8 cellular contexts compared by ENCODE assay signal in genomic region chr18:2847341-2848144, GRCh38. TPM values are rescaled to one million over a fixed set of nuclear protein-coding genes. Genes with fewer than 3 reads are reported as not detected.
DNase-seq lines count a peak whose midpoint lies in the region; ATAC-seq and TF ChIP-seq lines count a peak whose summit lies in the region.

No MANE protein-coding gene starts in this region.

- H3K9me3 ChIP-seq in CD8-positive, alpha-beta memory T cell (ENCODE audit: low read length), result no peaks in the 10 kb centered on the region
- no peaks in the 10 kb centered on the region for H3K9me3 ChIP-seq in neural progenitor cell (ENCODE audit: low read depth)

- DNase-seq in CD8-positive, alpha-beta memory T cell, result peak in 1 of 5 donors; percentile 9
- DNase-seq in HEK293T (ENCODE audit: extremely low spot score) (peak; percentile 26), fibroblast of mammary gland (ENCODE audit: low read depth) (peak; percentile 39), neural progenitor cell (ENCODE audit: low spot score) (peak; percentile 73), NCI-H1092 treated with DMSO at 0.1 percent for 48 hours (lab: John Stamatoyannopoulos, UW) (no peak)
- DNase-seq in activated CD4-positive, alpha-beta memory T cell treated with anti-CD3 and anti-CD28 coated beads, Interleukin-2, amount 10 ng/mL, durations not matched to agents 7 days and 5 days, result peak; percentile 28

- H3K4me3 ChIP-seq in CD8-positive, alpha-beta memory T cell (ENCODE audit: low read length), result peak overlapping the region; percentile 46
- H3K4me3 ChIP-seq in fibroblast of mammary gland (ENCODE audit: control insufficient read depth, low read depth, low read length), result peak overlapping the region; percentile 51
- peak overlapping the region; percentile 68 for H3K4me3 ChIP-seq in neural progenitor cell

- H3K27me3 ChIP-seq in CD8-positive, alpha-beta memory T cell (ENCODE audit: insufficient read depth, low read length, poor library complexity, severe bottlenecking), result peaks cover 18% of the 10 kb centered on the region
- peaks cover 74% of the 10 kb centered on the region for H3K27me3 ChIP-seq in neural progenitor cell

- POLR2A ChIA-PET in CD8-positive, alpha-beta memory T cell (lab: Charles Lee), result interaction anchor here (0.7 kb wide), 1 partner anchor 42 kb away, joined by 7 read pairs; no protein-coding TSS in a partner anchor
- POLR2A ChIA-PET in HEK293T (lab: Yijun Ruan, JAX), result no interaction called here
- POLR2A ChIA-PET in activated CD4-positive, alpha-beta memory T cell treated with anti-CD3 and anti-CD28 coated beads, Interleukin-2, amount 10 ng/mL, durations not matched to agents 7 days and 5 days (lab: Charles Lee), result interaction anchor here (0.5 to 0.7 kb wide), 2 partner anchors 33 to 208 kb away, joined by 3 read pairs; no protein-coding TSS in a partner anchor

- peak overlapping the region; percentile 75 to 91 (median 84) for H3K4me3 Mint-ChIP-seq in CD8-positive, alpha-beta memory T cell
- H3K4me3 Mint-ChIP-seq in activated CD4-positive, alpha-beta memory T cell treated with anti-CD3 and anti-CD28 coated beads, Interleukin-2, amount 10 ng/mL, durations not matched to agents 7 days and 5 days, result peak overlapping the region; percentile 82
- peak overlapping the region; percentile 92 for H3K4me3 Mint-ChIP-seq in neural progenitor cell

- no peaks in the 10 kb centered on the region for H3K9me3 Mint-ChIP-seq in CD8-positive, alpha-beta memory T cell
- H3K9me3 Mint-ChIP-seq in activated CD4-positive, alpha-beta memory T cell treated with anti-CD3 and anti-CD28 coated beads, Interleukin-2, amount 10 ng/mL, durations not matched to agents 7 days and 5 days, result no peaks in the 10 kb centered on the region
- H3K9me3 Mint-ChIP-seq in neural progenitor cell, result no peaks in the 10 kb centered on the region

- peaks cover 0 to 1% (median 0%) of the 10 kb centered on the region in 3 donors for H3K36me3 Mint-ChIP-seq in CD8-positive, alpha-beta memory T cell
- no peaks in the 10 kb centered on the region for H3K36me3 Mint-ChIP-seq in activated CD4-positive, alpha-beta memory T cell treated with anti-CD3 and anti-CD28 coated beads, Interleukin-2, amount 10 ng/mL, durations not matched to agents 7 days and 5 days (ENCODE audit: low read depth)
- no peaks in the 10 kb centered on the region for H3K36me3 Mint-ChIP-seq in neural progenitor cell

- H3K27me3 Mint-ChIP-seq in CD8-positive, alpha-beta memory T cell, result peaks cover 41 to 52% of the 10 kb centered on the region in 2 donors
- H3K27me3 Mint-ChIP-seq in activated CD4-positive, alpha-beta memory T cell treated with anti-CD3 and anti-CD28 coated beads, Interleukin-2, amount 10 ng/mL, durations not matched to agents 7 days and 5 days, result peaks cover 61% of the 10 kb centered on the region
- peaks cover 35% of the 10 kb centered on the region for H3K27me3 Mint-ChIP-seq in neural progenitor cell (ENCODE audit: insufficient read depth, low read depth)

- peaks cover 4% of the 10 kb centered on the region for H4K20me1 ChIP-seq in neural progenitor cell (ENCODE audit: low read depth)

- H3K36me3 ChIP-seq in CD8-positive, alpha-beta memory T cell (ENCODE audit: insufficient read depth, low read length), result no peaks in the 10 kb centered on the region
- no peaks in the 10 kb centered on the region for H3K36me3 ChIP-seq in neural progenitor cell

- H3K79me2 ChIP-seq in neural progenitor cell (ENCODE audit: low read depth), result no peaks in the 10 kb centered on the region

- TF ChIP-seq CTCF in fibroblast of mammary gland (conservative IDR thresholded peaks at IDR 0.05; ENCODE audit: control insufficient read depth, insufficient read depth, low read depth, low read length) (no peak), neural progenitor cell (IDR thresholded peaks at IDR 0.05) (no peak)

- peaks cover 24% of the 10 kb centered on the region for H3F3A ChIP-seq in neural progenitor cell (ENCODE audit: low read depth)

- peak overlapping the region in 1 of 8 donors; percentile 5 for H3K27ac Mint-ChIP-seq in CD8-positive, alpha-beta memory T cell
- H3K27ac Mint-ChIP-seq in activated CD4-positive, alpha-beta memory T cell treated with anti-CD3 and anti-CD28 coated beads, Interleukin-2, amount 10 ng/mL, durations not matched to agents 7 days and 5 days, result no peak overlapping the region
- H3K27ac Mint-ChIP-seq in neural progenitor cell, result no peak overlapping the region

- H2AFZ ChIP-seq in neural progenitor cell (replicated peaks), result peak overlapping the region; percentile 89

- H3K4me2 ChIP-seq in neural progenitor cell, result peak overlapping the region; percentile 99

- no peak overlapping the region for H3K27ac ChIP-seq in CD8-positive, alpha-beta memory T cell (ENCODE audit: low read depth, low read length)
- H3K27ac ChIP-seq in neural progenitor cell, result no peak overlapping the region

- CTCF ChIA-PET in CD8-positive, alpha-beta memory T cell (lab: Charles Lee), result interaction anchor here (0.8 to 1.3 kb wide), 3 partner anchors 10 to 106 kb away, joined by 3 read pairs; no protein-coding TSS in a partner anchor
- CTCF ChIA-PET in HEK293T (lab: Yijun Ruan, JAX), result no interaction called here
- CTCF ChIA-PET in activated CD4-positive, alpha-beta memory T cell treated with anti-CD3 and anti-CD28 coated beads, Interleukin-2, amount 10 ng/mL, durations not matched to agents 7 days and 5 days (lab: Charles Lee), result interaction anchor here (0.7 to 1.4 kb wide), 4 partner anchors 36 to 215 kb away, joined by 3 to 6 read pairs (median 3); no protein-coding TSS in a partner anchor

- ATAC-seq in HG03378 (IDR thresholded peaks at IDR 0.05; ENCODE audit: unreplicated experiment), result no peak
- no peak for ATAC-seq in GM18517 (IDR thresholded peaks at IDR 0.05; ENCODE audit: unreplicated experiment)

- H3K4me1 ChIP-seq in CD8-positive, alpha-beta memory T cell (ENCODE audit: insufficient read depth, low read length), result peaks cover 17% of the 10 kb centered on the region
- H3K4me1 ChIP-seq in neural progenitor cell, result peaks cover 13% of the 10 kb centered on the region

- no peak overlapping the region for H3K9ac ChIP-seq in neural progenitor cell

- peaks cover 17 to 27% (median 25%) of the 10 kb centered on the region in 3 donors for H3K4me1 Mint-ChIP-seq in CD8-positive, alpha-beta memory T cell
- peaks cover 16% of the 10 kb centered on the region for H3K4me1 Mint-ChIP-seq in activated CD4-positive, alpha-beta memory T cell treated with anti-CD3 and anti-CD28 coated beads, Interleukin-2, amount 10 ng/mL, durations not matched to agents 7 days and 5 days
- peaks cover 25% of the 10 kb centered on the region for H3K4me1 Mint-ChIP-seq in neural progenitor cell

TF ChIP-seq in HEK293T, 16 proteins besides CTCF, POLR2A, EP300 and RAD21:
- TF ChIP-seq LEF1 (IDR thresholded peaks at IDR 0.05; ENCODE audit: borderline replicate concordance) (no peak), L3MBTL2 (conservative IDR thresholded peaks at IDR 0.05) (peak; percentile 21; the same call in 1 of the 2 replicates)

RNA-seq across cellular contexts. Expression of gene EMILIN2, which starts 0.7 kb away (rescaled TPM):
- 10 to 100 TPM; 22.7 to 27.8 TPM for total RNA-seq in CD8-positive, alpha-beta memory T cell
- 4.5 TPM for polyA plus RNA-seq in CD8-positive, alpha-beta memory T cell
- total RNA-seq in activated CD4-positive, alpha-beta memory T cell treated with anti-CD3 and anti-CD28 coated beads, Interleukin-2, amount 10 ng/mL, durations not matched to agents 7 days and 5 days, result 10 to 100 TPM; 21.4 to 23.0 TPM
- 2.2 and 10.7 TPM in 2 replicates for total RNA-seq in neural progenitor cell (ENCODE audit: low replicate concordance)
